In the genomic region with DNA sequence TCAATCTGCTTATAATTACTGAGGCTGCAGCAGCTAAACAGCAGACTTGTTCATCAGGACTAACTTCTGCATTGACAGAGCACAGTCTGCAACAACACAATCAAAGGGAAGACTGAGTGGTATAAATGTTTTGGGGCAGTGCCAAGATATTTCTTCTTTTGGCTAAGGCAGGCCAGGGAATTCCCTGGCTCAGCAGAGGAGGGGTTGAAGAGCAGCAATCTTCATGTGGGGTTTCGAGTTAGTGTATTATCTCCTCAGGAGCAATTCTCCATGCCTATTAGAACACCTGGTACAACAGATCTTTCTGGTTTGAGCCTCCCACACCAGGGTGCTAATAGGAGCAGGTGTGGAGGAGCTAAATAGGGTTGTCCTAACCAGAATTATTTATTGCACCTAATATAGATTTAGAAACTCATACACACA, we compare ENCODE assay signal across 8 cellular contexts.
A peak's percentile ranks its signal among the peaks of the same experiment; 100 is the strongest.
DNase-seq lines count a peak whose midpoint lies in the region; ATAC-seq and TF ChIP-seq lines count a peak whose summit lies in the region.

No MANE protein-coding gene starts in this region.

- H3K36me3 Mint-ChIP-seq in endothelial cell (ENCODE audit: low read depth, unreplicated experiment): peaks cover 11% of the 10 kb centered on the region

- no peaks in the 10 kb centered on the region for H3K9me3 Mint-ChIP-seq in endothelial cell (ENCODE audit: unreplicated experiment)

- H3K27ac ChIP-seq in BLaER1 (no peak overlapping the region), VCaP (peak overlapping the region; percentile 41), lower lobe of right lung (peak overlapping the region; percentile 42)

- H3K4me3 Mint-ChIP-seq in endothelial cell (ENCODE audit: unreplicated experiment): no peak overlapping the region

- no peak overlapping the region for H3K4me3 ChIP-seq in BLaER1
- no peak overlapping the region for H3K4me3 ChIP-seq in lower lobe of right lung

- no peaks in the 10 kb centered on the region for H3K4me1 Mint-ChIP-seq in endothelial cell (ENCODE audit: unreplicated experiment)

- DNase-seq in lower lobe of right lung (no peak), mucosa of gallbladder (ENCODE audit: low spot score) (no peak), endothelial cell (ENCODE audit: low spot score) (no peak)
- DNase-seq in activated naive CD4-positive, alpha-beta T cell (lab: John Stamatoyannopoulos, UW): no peak

- ATAC-seq in GM19035 (IDR thresholded peaks at IDR 0.05; ENCODE audit: unreplicated experiment) (peak; percentile 42), lower lobe of right lung (peak; percentile 58 to 71)

- H3K9me3 ChIP-seq in BLaER1: no peaks in the 10 kb centered on the region
- no peaks in the 10 kb centered on the region for H3K9me3 ChIP-seq in lower lobe of right lung

- H3K4me1 ChIP-seq in BLaER1 (peaks cover 26% of the 10 kb centered on the region; the same call in 1 of the 2 replicates), lower lobe of right lung (peaks cover 35% of the 10 kb centered on the region)

- H3K36me3 ChIP-seq in BLaER1: no peaks in the 10 kb centered on the region
- H3K36me3 ChIP-seq in lower lobe of right lung: peaks cover 3% of the 10 kb centered on the region

- TF ChIP-seq CTCF in VCaP (conservative IDR thresholded peaks at IDR 0.05) (no peak), lower lobe of right lung (IDR thresholded peaks at IDR 0.05) (no peak), endothelial cell (IDR thresholded peaks at IDR 0.05; ENCODE audit: unreplicated experiment) (no peak)

- H3K9ac ChIP-seq in BLaER1: no peak overlapping the region

- no peaks in the 10 kb centered on the region for H3K27me3 ChIP-seq in BLaER1
- H3K27me3 ChIP-seq in lower lobe of right lung (ENCODE audit: low read depth): no peaks in the 10 kb centered on the region

- H3K27ac Mint-ChIP-seq in endothelial cell (ENCODE audit: unreplicated experiment): no peak overlapping the region

- TF ChIP-seq EP300 in Ishikawa (IDR thresholded peaks at IDR 0.05; ENCODE audit: borderline replicate concordance): no peak

- TF ChIP-seq RAD21 in Ishikawa (IDR thresholded peaks at IDR 0.05; ENCODE audit: low read depth): no peak

- H4K20me1 ChIP-seq in BLaER1: no peaks in the 10 kb centered on the region

- no peaks in the 10 kb centered on the region for H3K27me3 Mint-ChIP-seq in endothelial cell (ENCODE audit: unreplicated experiment)

- intact Hi-C loops in lower lobe of right lung (cut with DNase I): no loop called here

- H3K4me2 ChIP-seq in BLaER1: 0 out of 2 replicates have a peak overlapping the region, but pooled peaks have one; percentile 13

TF ChIP-seq in Ishikawa, 13 proteins besides CTCF, POLR2A, EP300 and RAD21:
- TF ChIP-seq CEBPB (IDR thresholded peaks at IDR 0.05) (no peak), TEAD4 (IDR thresholded peaks at IDR 0.05) (no peak), CREB1 (IDR thresholded peaks at IDR 0.05; ENCODE audit: low read depth) (no peak), NFIC (IDR thresholded peaks at IDR 0.05) (peak; percentile 28; the same call in 1 of the 2 replicates)
